ENCODE assay signal across 16 cellular contexts in genomic region chr5:133859073-133859472, GRCh38.
"Had no signal": no experiment of that assay in that cellular context is flagged by ENCODE, and none has a peak within 500 bp of the region (broad histone marks: within the 10 kb centered on the region; RNA-seq: fewer than 3 reads in every experiment).

No MANE protein-coding gene starts in this region.

- H3K9me3 Mint-ChIP-seq: activated B cell treated with CpG ODN at 0.5 μM for 24 hours; activated CD4-positive, alpha-beta T cell treated with anti-CD3 and anti-CD28 coated beads, Interleukin-2, amount 10 ng/mL, durations not matched to agents 7 days and 5 days; T-helper 2 cell treated with Interferon-gamma antibody and Interleukin-4, amounts not matched to agents 5 μg/mL and 100 μg/mL, for 36 hours had no signal

- H3K27ac Mint-ChIP-seq: activated B cell treated with CpG ODN at 0.5 μM for 24 hours; activated CD4-positive, alpha-beta T cell treated with anti-CD3 and anti-CD28 coated beads, Interleukin-2, amount 10 ng/mL, durations not matched to agents 7 days and 5 days; T-helper 2 cell treated with Interferon-gamma antibody and Interleukin-4, amounts not matched to agents 5 μg/mL and 100 μg/mL, for 36 hours had no signal

- H3K4me1 ChIP-seq: thyroid gland had no signal

- H3K4me3 ChIP-seq: dorsolateral prefrontal cortex, lung, thyroid gland had no signal

- H3K27me3 ChIP-seq: dorsolateral prefrontal cortex, thyroid gland had no signal

- DNase-seq: activated B cell treated with CpG ODN at 0.5 μM for 24 hours; activated CD4-positive, alpha-beta T cell treated with anti-CD3 and anti-CD28 coated beads, Interleukin-2, amount 10 ng/mL, durations not matched to agents 7 days and 5 days; activated gamma-delta T cell treated with Interleukin-2 at 50 U/mL for 16 hours; dorsolateral prefrontal cortex; midbrain; retina; stimulated activated CD4-positive, alpha-beta T cell treated with anti-CD3 and anti-CD28 coated beads, Interleukin-12 subunit alpha, Interleukin-12 subunit beta, amount 100 ng/mL, for 4 hours; stimulated activated CD4-positive, alpha-beta T cell treated with anti-CD3 and anti-CD28 coated beads, Interleukin-2, amount 100 ng/mL, for 24 hours had no signal

- FAIRE-seq: astrocyte, bronchial epithelial cell, endometrium, islet of Langerhans, urothelium cell line had no signal

- H3K4me3 Mint-ChIP-seq: activated B cell treated with CpG ODN at 0.5 μM for 24 hours; activated CD4-positive, alpha-beta T cell treated with anti-CD3 and anti-CD28 coated beads, Interleukin-2, amount 10 ng/mL, durations not matched to agents 7 days and 5 days; T-helper 2 cell treated with Interferon-gamma antibody and Interleukin-4, amounts not matched to agents 5 μg/mL and 100 μg/mL, for 36 hours had no signal

- H3K9me3 ChIP-seq: thyroid gland had no signal

- H3K27ac ChIP-seq: dorsolateral prefrontal cortex, thyroid gland had no signal

- H3K27me3 Mint-ChIP-seq: activated B cell treated with CpG ODN at 0.5 μM for 24 hours; activated CD4-positive, alpha-beta T cell treated with anti-CD3 and anti-CD28 coated beads, Interleukin-2, amount 10 ng/mL, durations not matched to agents 7 days and 5 days had no signal

- H3K36me3 ChIP-seq: thyroid gland had no signal
